Comparison of ENCODE assay signal across 27 cellular contexts in the genomic region with DNA sequence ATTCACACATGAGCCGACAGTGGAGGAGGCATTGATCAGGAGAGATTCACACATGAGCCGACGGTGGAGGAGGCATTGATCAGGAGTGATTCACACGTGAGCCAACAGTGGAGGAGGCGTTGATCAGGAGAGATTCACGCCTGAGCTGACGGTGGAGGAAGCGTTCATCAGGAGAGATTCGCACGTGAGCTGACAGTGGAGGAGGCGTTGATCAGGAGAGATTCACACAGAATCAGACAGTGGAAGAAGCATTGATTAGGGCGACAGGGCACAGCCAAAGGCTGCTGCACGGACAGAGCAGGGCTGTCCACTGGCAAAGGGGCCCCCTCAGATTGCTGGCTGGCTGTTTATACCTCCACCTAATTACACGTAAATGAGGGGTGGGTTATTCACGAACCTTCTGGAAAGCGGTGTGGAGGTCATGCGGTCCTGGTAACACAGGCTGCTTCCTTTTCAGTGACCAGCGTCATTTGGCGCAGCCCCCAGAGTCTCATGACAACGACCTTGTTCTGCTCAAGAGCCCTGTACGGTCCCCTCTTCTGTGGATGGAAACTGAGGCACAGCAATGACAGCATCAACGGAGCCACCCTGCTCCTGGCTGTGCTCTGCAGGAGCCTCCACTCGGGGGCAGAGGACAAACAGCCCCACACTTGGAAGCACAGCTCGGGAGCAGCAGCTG. TPM values are rescaled to one million over a fixed set of nuclear protein-coding genes. Genes with fewer than 3 reads are reported as not detected.
DNase-seq lines count a peak whose midpoint lies in the region; ATAC-seq and TF ChIP-seq lines count a peak whose summit lies in the region.
"Had no signal": no experiment of that assay in that cellular context is flagged by ENCODE, and none has a peak within 500 bp of the region (broad histone marks: within the 10 kb centered on the region; RNA-seq: fewer than 3 reads in every experiment).

No MANE protein-coding gene starts in this region.

- H3K4me3 ChIP-seq in HCT116 (replicated peaks in 1 of 2; ENCODE audit: low read depth in 1 of 2, low read length in 2 of 2) (peak overlapping the region in 1 of 2 experiments; percentile 30; a peak in 1 of 4 replicates), neuronal stem cell (ENCODE audit: low read length in 2 of 2) (no peak overlapping the region), coronary artery (no peak overlapping the region)
- H3K4me3 ChIP-seq: dorsolateral prefrontal cortex, gastrocnemius medialis, ovary, SK-N-MC, smooth muscle cell, testis had no signal

- peaks cover 75% of the 10 kb centered on the region for H3K27me3 Mint-ChIP-seq in central memory CD8-positive, alpha-beta T cell

- TF ChIP-seq RAD21 in HCT116 (IDR thresholded peaks at IDR 0.05; ENCODE audit: low read depth) = no peak

- H3K4me1 Mint-ChIP-seq in central memory CD8-positive, alpha-beta T cell = no peaks in the 10 kb centered on the region
- H3K4me1 Mint-ChIP-seq: activated naive CD8-positive, alpha-beta T cell treated with anti-CD3 and anti-CD28 coated beads for 36 hours had no signal

- intact Hi-C loops in HCT116 (cut with micrococcal nuclease) = no loop called here

- no peaks in the 10 kb centered on the region for H4K20me1 ChIP-seq in HCT116 (ENCODE audit: insufficient read depth)

- RAD21 ChIA-PET in HCT116 (lab: Charles Lee; ENCODE audit: low non-redundant PET in 1 of 2, low total read pairs in 2 of 2, uncharacterized antibody in 2 of 2, unreplicated experiment in 2 of 2) = no interaction called here

- H3K36me3 Mint-ChIP-seq in central memory CD8-positive, alpha-beta T cell (ENCODE audit: insufficient read depth) = peaks cover 2% of the 10 kb centered on the region

- H3K36me3 ChIP-seq in HCT116 (ENCODE audit: control insufficient read depth in 1 of 2, insufficient read depth in 2 of 2, low read length in 2 of 2) (no peaks in the 10 kb centered on the region), neuronal stem cell (replicated peaks in 1 of 2; ENCODE audit: control insufficient read depth in 2 of 2, insufficient read depth in 2 of 2, low read length in 2 of 2) (no peaks in the 10 kb centered on the region)
- H3K36me3 ChIP-seq: gastrocnemius medialis, ovary had no signal

- peak overlapping the region; percentile 69 for H3K4me2 ChIP-seq in HCT116 (ENCODE audit: low read length)
- H3K4me2 ChIP-seq in neuronal stem cell (ENCODE audit: insufficient read depth, low read length, poor library complexity, severe bottlenecking) = no peak overlapping the region
- H3K4me2 ChIP-seq: smooth muscle cell had no signal

- peak overlapping the region; percentile 20 for H4K91ac ChIP-seq in neuronal stem cell (ENCODE audit: low read depth, low read length, poor library complexity)

- no peak overlapping the region for H3K4me3 Mint-ChIP-seq in central memory CD8-positive, alpha-beta T cell
- H3K4me3 Mint-ChIP-seq: activated naive CD8-positive, alpha-beta T cell treated with anti-CD3 and anti-CD28 coated beads for 36 hours; natural killer cell treated with Interleukin-12 subunit alpha and Interleukin-12 subunit beta and Interleukin-15 and Interleukin-18, amount 100 ng/mL, for 72 hours had no signal

- TF ChIP-seq POLR2A in HCT116 (IDR thresholded peaks at IDR 0.05; ENCODE audit: borderline replicate concordance, extremely low read depth, insufficient read depth, insufficient read length) = no peak

- no peaks in the 10 kb centered on the region for H3K79me1 ChIP-seq in neuronal stem cell (ENCODE audit: low read depth, low read length)

- H3K27ac ChIP-seq in HCT116 (ENCODE audit: low read depth, low read length) = peak overlapping the region; percentile 80
- H3K27ac ChIP-seq in neuronal stem cell (replicated peaks; ENCODE audit: low read length) = no peak overlapping the region
- H3K27ac ChIP-seq in coronary artery = no peak overlapping the region
- H3K27ac ChIP-seq: C4-2B, dorsolateral prefrontal cortex, gastrocnemius medialis, ovary, RWPE1, SK-N-MC, testis had no signal

- H2AFZ ChIP-seq in HCT116 (ENCODE audit: low read depth, low read length, poor library complexity, severe bottlenecking) = no peak overlapping the region
- no peak overlapping the region for H2AFZ ChIP-seq in neuronal stem cell (ENCODE audit: low read length)

- H3K27me3 ChIP-seq in HCT116 (ENCODE audit: insufficient read depth, low read length) = no peaks in the 10 kb centered on the region
- peaks cover 0 to 17% (median 2%) of the 10 kb centered on the region in 3 experiments for H3K27me3 ChIP-seq in neuronal stem cell (ENCODE audit: control insufficient read depth in 3 of 3, insufficient read depth in 3 of 3, low read depth in 1 of 3, low read length in 3 of 3)
- H3K27me3 ChIP-seq: ovary, testis had no signal

- H2BK5ac ChIP-seq in neuronal stem cell (ENCODE audit: low read length) = no peak overlapping the region

- H2BK120ac ChIP-seq in neuronal stem cell (ENCODE audit: low read depth, low read length) = no peak overlapping the region

- DNase-seq in D341Med (ENCODE audit: low spot score) (peak; percentile 28), HCT116 (ENCODE audit: low read depth, low spot score) (no peak), neuronal stem cell (ENCODE audit: low spot score) (no peak), NCI-H774 (lab: John Stamatoyannopoulos, UW) (no peak), RKO (ENCODE audit: low spot score) (no peak), GM19238 (ENCODE audit: insufficient read length, low spot score) (no peak), coronary artery (ENCODE audit: low spot score) (no peak)
- DNase-seq in central memory CD8-positive, alpha-beta T cell (ENCODE audit: low spot score in 2 of 2) = peak; percentile 2 to 11
- DNase-seq: activated CD4-positive, alpha-beta T cell treated with anti-CD3 and anti-CD28 coated beads, Interleukin-2, amount 50 U/mL, for 4 hours; activated gamma-delta T cell; activated naive CD8-positive, alpha-beta T cell treated with anti-CD3 and anti-CD28 coated beads for 36 hours; anterior cingulate cortex; Caco-2; central memory CD4-positive, alpha-beta T cell; gastrocnemius medialis; mammary epithelial cell; NCI-H1694; NCI-H446; stimulated activated naive CD4-positive, alpha-beta T cell treated with Interleukin-2 at 50 U/mL for 16 hours; testis had no signal

- POLR2A ChIA-PET in HCT116 (lab: Charles Lee) = no interaction called here

- H3K4ac ChIP-seq in neuronal stem cell (ENCODE audit: low read length) = no peak overlapping the region

- no peak overlapping the region for H3K27ac Mint-ChIP-seq in central memory CD8-positive, alpha-beta T cell (ENCODE audit: low read depth)
- H3K27ac Mint-ChIP-seq: activated naive CD8-positive, alpha-beta T cell treated with anti-CD3 and anti-CD28 coated beads for 36 hours; natural killer cell treated with Interleukin-12 subunit alpha and Interleukin-12 subunit beta and Interleukin-15 and Interleukin-18, amount 100 ng/mL, for 72 hours had no signal

- H3K14ac ChIP-seq in neuronal stem cell (ENCODE audit: low read length) = peak overlapping the region; percentile 48

- H3K79me2 ChIP-seq in HCT116 (ENCODE audit: insufficient read depth, low read length) = no peaks in the 10 kb centered on the region

- WGBS in neuronal stem cell (ENCODE audit: extremely low coverage in 2 of 2, insufficient read length in 2 of 2, insufficient replicate concordance in 1 of 2), 2 donors = no CpG with 5 or more reads among the region's 24 CpGs

- H3K4me1 ChIP-seq in HCT116 (ENCODE audit: control insufficient read depth in 1 of 2, insufficient read depth in 2 of 2, low read length in 2 of 2) (peaks cover 12 to 27% of the 10 kb centered on the region in 2 experiments), neuronal stem cell (ENCODE audit: control insufficient read depth in 2 of 2, insufficient read depth in 1 of 2, low read depth in 1 of 2, low read length in 2 of 2) (no peaks in the 10 kb centered on the region)
- H3K4me1 ChIP-seq: Caco-2, gastrocnemius medialis, testis had no signal

- no peak overlapping the region for H2BK12ac ChIP-seq in neuronal stem cell (ENCODE audit: low read length)

- no peaks in the 10 kb centered on the region for H3K9me2 ChIP-seq in HCT116 (ENCODE audit: insufficient read depth)

- no peaks in the 10 kb centered on the region for H3K9me3 Mint-ChIP-seq in central memory CD8-positive, alpha-beta T cell

- peak overlapping the region; percentile 28 for H3K18ac ChIP-seq in neuronal stem cell (ENCODE audit: low read length)

- CTCF ChIA-PET in HCT116 (lab: Charles Lee) = no interaction called here

- H3K9ac ChIP-seq in HCT116 (ENCODE audit: low read length) (no peak overlapping the region; the same call in 1 of the 2 replicates), neuronal stem cell (ENCODE audit: low read depth, low read length, poor library complexity) (no peak overlapping the region)

- H2BK15ac ChIP-seq in neuronal stem cell (ENCODE audit: low read length) = no peak overlapping the region

- no peak overlapping the region for H3K23ac ChIP-seq in neuronal stem cell (ENCODE audit: low read depth, low read length, poor library complexity)

- ATAC-seq in HCT116 = peak; percentile 34; the same call in 1 of the 2 replicates
- ATAC-seq in central memory CD8-positive, alpha-beta T cell (replicated peaks; ENCODE audit: extremely low read depth, poor library complexity, severe bottlenecking) = no peak
- ATAC-seq: gastrocnemius medialis; natural killer cell treated with Interleukin-12 subunit alpha and Interleukin-12 subunit beta and Interleukin-15 and Interleukin-18, amount 100 ng/mL, for 72 hours had no signal

- no TSS peak for BruUV-seq in HCT116 (replicated peaks; lab: Mats Ljungman, UMichigan)

- no peak overlapping the region for H2AK5ac ChIP-seq in neuronal stem cell (ENCODE audit: low read depth, low read length)

- no peak overlapping the region for H4K8ac ChIP-seq in neuronal stem cell (ENCODE audit: low read depth, low read length)

- TF ChIP-seq CTCF in HCT116 (IDR thresholded peaks at IDR 0.05 in 2 of 3, conservative IDR thresholded peaks at IDR 0.05 in 1 of 3; ENCODE audit: borderline replicate concordance in 1 of 3, insufficient read depth in 1 of 3, low read depth in 2 of 3, low read length in 2 of 3) (no peak), coronary artery (IDR thresholded peaks at IDR 0.05) (no peak)

- H3K9me3 ChIP-seq in HCT116 (ENCODE audit: control insufficient read depth in 1 of 2, insufficient read depth in 1 of 2, low read depth in 1 of 2, low read length in 2 of 2) (no peaks in the 10 kb centered on the region; a peak in 1 of 4 replicates), neuronal stem cell (replicated peaks in 1 of 2; ENCODE audit: control insufficient read depth in 2 of 2, insufficient read depth in 1 of 2, low read depth in 1 of 2, low read length in 2 of 2) (no peaks in the 10 kb centered on the region)
- H3K9me3 ChIP-seq: gastrocnemius medialis, ovary, testis had no signal

TF ChIP-seq in HCT116, 20 proteins besides CTCF, POLR2A, EP300 and RAD21 (continues in another document):
- TF ChIP-seq FOSL1 (IDR thresholded peaks at IDR 0.05; ENCODE audit: low read depth) (no peak), ELF1 (IDR thresholded peaks at IDR 0.05; ENCODE audit: borderline replicate concordance, low read depth) (no peak), YY1 (IDR thresholded peaks at IDR 0.05; ENCODE audit: extremely low read depth, insufficient replicate concordance, low read depth, low read length) (no peak)

RNA-seq across cellular contexts. Expression of a gene that starts 50.6 kb away (rescaled TPM):
- 49.4 TPM for total RNA-seq in HCT116 (2021; ENCODE audit: unreplicated experiment)
- polyA plus RNA-seq in HCT116 (2012) = 48.8 and 55.5 TPM in 2 replicates
- polyA plus RNA-seq in neuronal stem cell (2013, experiment 1 of 2) = 34.2 TPM
- 33.8 TPM for polyA plus RNA-seq in neuronal stem cell (2013, experiment 2 of 2)

RNA-seq across cellular contexts. Expression of a gene that starts 59.4 kb away (rescaled TPM):
- total RNA-seq in HCT116 (2021; ENCODE audit: unreplicated experiment) = 0.93 TPM
- polyA plus RNA-seq in HCT116 (2012) = 0.32 and 0.34 TPM in 2 replicates
- polyA plus RNA-seq in neuronal stem cell (2013, experiment 1 of 2) = 0.03 TPM
- 0.04 TPM for polyA plus RNA-seq in neuronal stem cell (2013, experiment 2 of 2)
- total RNA-seq: Caco-2 had no signal

Comparison
In these comparisons a context has a peak if more than half of its experiments do, and no peak if none do; other contexts are left out.
1. DNase-seq: peak in D341Med (single experiment) and central memory CD8-positive, alpha-beta T cell (2 of 2); none in HCT116 (single experiment), neuronal stem cell (single experiment), NCI-H774 (single experiment), RKO (single experiment), GM19238 (single experiment) and coronary artery (single experiment).